8 cellular contexts compared by ENCODE assay signal in the genomic region with DNA sequence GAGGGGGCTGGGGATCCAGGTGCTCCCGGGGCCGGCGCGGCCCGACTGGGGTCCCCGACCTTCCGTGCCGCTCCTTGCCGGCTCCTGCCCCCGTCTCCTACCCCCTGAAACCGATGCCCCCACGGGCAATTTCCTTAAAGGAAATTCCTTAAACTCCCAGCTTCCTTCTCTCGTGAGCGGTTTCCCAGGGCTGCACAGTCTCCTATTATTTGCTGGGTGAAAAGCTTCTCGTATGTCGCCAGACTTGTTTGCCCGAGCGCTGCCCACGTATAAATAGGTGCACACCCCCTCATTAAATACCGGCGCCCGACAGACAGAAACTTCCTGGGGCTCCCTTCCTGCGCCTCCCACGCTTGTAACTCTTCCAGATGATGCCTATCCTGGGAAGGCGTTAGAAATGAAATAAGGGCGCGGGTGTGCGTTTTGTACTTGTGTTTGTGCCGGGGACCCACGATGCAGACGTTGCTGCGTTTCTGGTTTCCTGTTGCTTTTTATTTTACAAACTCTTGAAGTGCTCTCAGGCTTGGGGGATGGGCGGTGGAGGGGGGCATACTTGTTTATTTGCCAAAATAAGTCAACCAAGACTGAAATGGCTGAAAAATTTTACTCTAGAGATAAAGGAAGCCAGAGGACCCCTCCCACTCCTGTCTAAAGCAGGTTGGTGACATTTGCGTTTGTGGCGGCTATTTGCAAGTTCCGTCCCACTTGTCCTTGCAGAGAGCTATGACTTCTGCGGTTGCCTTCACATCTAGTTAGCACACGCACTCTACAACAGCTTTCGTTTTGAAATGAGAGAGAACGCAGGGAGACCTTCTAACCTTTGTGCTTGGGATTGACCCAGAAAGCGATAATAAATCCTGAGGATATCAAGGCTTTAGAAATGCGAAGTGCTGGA. TPM values are rescaled to one million over a fixed set of nuclear protein-coding genes. Genes with fewer than 3 reads are reported as not detected.
DNase-seq lines count a peak whose midpoint lies in the region; ATAC-seq and TF ChIP-seq lines count a peak whose summit lies in the region.

No MANE protein-coding gene starts in this region.

- DNase-seq in CD4-positive, alpha-beta T cell: peak; percentile 38 to 68 (median 59)
- DNase-seq in NCI-H2227 (lab: John Stamatoyannopoulos, UW; ENCODE audit: unreplicated experiment) (peak; percentile 46), fibroblast of pulmonary artery (ENCODE audit: low read depth) (peak; percentile 44), nephron progenitor cell (peak; percentile 36), vagina (ENCODE audit: extremely low spot score in 2 of 2) (no peak), amniotic stem cell (lab: John Stamatoyannopoulos, UW) (no peak)
- DNase-seq in activated T-cell treated with anti-CD3 and anti-CD28 coated beads, Interleukin-2, amount 50 U/mL, for 48 hours: peak; percentile 54 to 62

- peak overlapping the region; percentile 94 for H3K27ac Mint-ChIP-seq in CD4-positive, alpha-beta T cell
- peak overlapping the region; percentile 1 for H3K27ac Mint-ChIP-seq in nephron progenitor cell

- no peaks in the 10 kb centered on the region for H3K27me3 ChIP-seq in CD4-positive, alpha-beta T cell (ENCODE audit: control insufficient read depth, insufficient read depth, low read length)
- H3K27me3 ChIP-seq in vagina: no peaks in the 10 kb centered on the region

- peaks cover 50% of the 10 kb centered on the region for H3K4me1 Mint-ChIP-seq in CD4-positive, alpha-beta T cell (ENCODE audit: low read depth)
- H3K4me1 Mint-ChIP-seq in nephron progenitor cell: peaks cover 59% of the 10 kb centered on the region

- no peak for TF ChIP-seq CTCF in CD4-positive, alpha-beta T cell (IDR thresholded peaks at IDR 0.05)
- TF ChIP-seq CTCF in fibroblast of pulmonary artery (IDR thresholded peaks at IDR 0.05; ENCODE audit: low read length, missing control alignments) (no peak), nephron progenitor cell (IDR thresholded peaks at IDR 0.05) (no peak), vagina (IDR thresholded peaks at IDR 0.05) (no peak)

- peak; percentile 64 for ATAC-seq in CD4-positive, alpha-beta T cell (ENCODE audit: poor library complexity)
- ATAC-seq in GM19467 (IDR thresholded peaks at IDR 0.05; ENCODE audit: unreplicated experiment): peak; percentile 58

- peak overlapping the region; percentile 97 for H3K4me3 Mint-ChIP-seq in CD4-positive, alpha-beta T cell
- H3K4me3 Mint-ChIP-seq in nephron progenitor cell: peak overlapping the region; percentile 89

- POLR2A ChIA-PET in CD4-positive, alpha-beta T cell (lab: Charles Lee): interaction anchor here (0.6 to 2.7 kb wide), 31 partner anchors 8 to 549 kb away, joined by 3 to 22 read pairs (median 5); a partner anchor contains a TSS

- TF ChIP-seq POLR2A in vagina (IDR thresholded peaks at IDR 0.05): no peak

- no peaks in the 10 kb centered on the region for H3K27me3 Mint-ChIP-seq in CD4-positive, alpha-beta T cell
- peaks cover 53% of the 10 kb centered on the region for H3K27me3 Mint-ChIP-seq in nephron progenitor cell (ENCODE audit: low read depth, poor library complexity)

- CTCF ChIA-PET in CD4-positive, alpha-beta T cell (lab: Charles Lee): interaction anchor here (1.0 kb wide), 1 partner anchor 77 kb away, joined by 4 read pairs; no protein-coding TSS in a partner anchor

- no peaks in the 10 kb centered on the region for H3K9me3 Mint-ChIP-seq in CD4-positive, alpha-beta T cell
- no peaks in the 10 kb centered on the region for H3K9me3 Mint-ChIP-seq in nephron progenitor cell

- H3K4me3 ChIP-seq in fibroblast of pulmonary artery (replicated peaks; ENCODE audit: low read depth, low read length): peak overlapping the region; percentile 70
- H3K4me3 ChIP-seq in vagina: peak overlapping the region; percentile 78 to 86

- intact Hi-C loops in CD4-positive, alpha-beta T cell (cut with DNase I, micrococcal nuclease): loop anchor here (1.0 to 5.0 kb wide), 4 partner anchors 43 to 63 kb away; a partner anchor contains a TSS
- intact Hi-C loops in vagina (cut with DNase I): no loop called here

- peaks cover 33% of the 10 kb centered on the region for H3K4me1 ChIP-seq in vagina

- H3K27ac ChIP-seq in CD4-positive, alpha-beta T cell (ENCODE audit: low read depth, low read length): peak overlapping the region; percentile 75
- H3K27ac ChIP-seq in vagina: peak overlapping the region; percentile 84

- no peaks in the 10 kb centered on the region for H3K9me3 ChIP-seq in CD4-positive, alpha-beta T cell (ENCODE audit: control insufficient read depth, low read length)
- no peaks in the 10 kb centered on the region for H3K9me3 ChIP-seq in vagina

- H3K36me3 ChIP-seq in vagina: no peaks in the 10 kb centered on the region

- H3K36me3 Mint-ChIP-seq in CD4-positive, alpha-beta T cell (ENCODE audit: low read depth): peaks cover 28% of the 10 kb centered on the region
- H3K36me3 Mint-ChIP-seq in nephron progenitor cell (ENCODE audit: low read depth): peaks cover 23% of the 10 kb centered on the region

RNA-seq across cellular contexts. Expression of a gene that starts 1.0 kb away (rescaled TPM):
- 100 to 1,000 TPM; 184 to 185 TPM for total RNA-seq in CD4-positive, alpha-beta T cell
- total RNA-seq in vagina: 66.0 TPM

RNA-seq across cellular contexts. Expression of a gene that starts 59.6 kb away (rescaled TPM):
- total RNA-seq in CD4-positive, alpha-beta T cell: 100 to 1,000 TPM in 1 of 2 experiments, 10 to 100 TPM in 1; 97.7 to 104 TPM
- 34.9 TPM for total RNA-seq in vagina

Comparison
In these comparisons a context has a peak if more than half of its experiments do, and no peak if none do; other contexts are left out.
1. DNase-seq: peak in CD4-positive, alpha-beta T cell (10 of 10), NCI-H2227 (single experiment), activated T-cell treated with anti-CD3 and anti-CD28 coated beads, Interleukin-2, amount 50 U/mL, for 48 hours (2 of 2), fibroblast of pulmonary artery (single experiment) and nephron progenitor cell (single experiment); none in vagina (0 of 2) and amniotic stem cell (single experiment).